In genomic region chr17:27888072-27888471, GRCh38 we compare ENCODE assay signal across 1 cellular context.
TF ChIP-seq lines count a peak whose summit lies in the region.

No MANE protein-coding gene starts in this region.

TF ChIP-seq in IMR-90, 13 proteins besides CTCF, POLR2A, EP300 and RAD21:
- TF ChIP-seq MAZ (IDR thresholded peaks at IDR 0.05; ENCODE audit: borderline replicate concordance, low read depth, low read length) (no peak), RFX5 (IDR thresholded peaks at IDR 0.05; ENCODE audit: low read depth, low read length) (no peak), SMC3 (IDR thresholded peaks at IDR 0.05; ENCODE audit: low read depth, low read length) (no peak), MXI1 (IDR thresholded peaks at IDR 0.05; ENCODE audit: borderline replicate concordance, low read depth, low read length) (no peak), FOS (IDR thresholded peaks at IDR 0.05; ENCODE audit: low read depth, low read length) (no peak), MAFK (IDR thresholded peaks at IDR 0.05; ENCODE audit: low read depth, low read length) (no peak), NFE2L2 (IDR thresholded peaks at IDR 0.05; ENCODE audit: low read depth, low read length) (no peak), ELK1 (IDR thresholded peaks at IDR 0.05; ENCODE audit: borderline replicate concordance, low read depth, low read length) (no peak)
